In genomic region chr5:172630482-172630881, GRCh38 we compare ENCODE assay signal across 15 cellular contexts. TPM values are rescaled to one million over a fixed set of nuclear protein-coding genes. Genes with fewer than 3 reads are reported as not detected.
DNase-seq lines count a peak whose midpoint lies in the region; ATAC-seq, FAIRE-seq and TF ChIP-seq lines count a peak whose summit lies in the region.
"Had no signal": no experiment of that assay in that cellular context is flagged by ENCODE, and none has a peak within 500 bp of the region (broad histone marks: within the 10 kb centered on the region; RNA-seq: fewer than 3 reads in every experiment).

No MANE protein-coding gene starts in this region.

- H3K27me3 ChIP-seq in heart left ventricle (no peaks in the 10 kb centered on the region), K562 (ENCODE audit: control insufficient read depth in 2 of 2, insufficient read depth in 2 of 2, low read length in 2 of 2) (peaks cover 16 to 29% of the 10 kb centered on the region in 2 experiments), mesenchymal stem cell (ENCODE audit: control insufficient read depth in 1 of 2, insufficient read depth in 1 of 2, low read length in 2 of 2) (peaks cover 51 to 80% of the 10 kb centered on the region in 2 experiments)
- H3K27me3 ChIP-seq: BLaER1 treated with 17β-estradiol and CSF1 and Interleukin-3, amounts not matched to agents 10 nM and 100 nM had no signal

- no TSS peak for BruUV-seq in K562 (replicated peaks; lab: Mats Ljungman, UMichigan)

- in situ Hi-C loops in K562 (cut with MboI) = no loop called here

- no peak for TF ChIP-seq EP300 in K562 (IDR thresholded peaks at IDR 0.05; ENCODE audit: low read length)

- FAIRE-seq in K562 (lab: Jason Lieb, UNC) = no peak

- no peak overlapping the region for H3K14ac ChIP-seq in mesenchymal stem cell (ENCODE audit: low read length in 2 of 2)

- no peaks in the 10 kb centered on the region for H3K4me1 Mint-ChIP-seq in stimulated activated effector memory CD8-positive, alpha-beta T cell treated with anti-CD3 and anti-CD28 coated beads, Interleukin-12 subunit alpha, Interleukin-12 subunit beta, amount 100 ng/mL, for 72 hours
- H3K4me1 Mint-ChIP-seq: CD4-positive, CD25-positive, alpha-beta regulatory T cell had no signal

- no peak overlapping the region for H4K91ac ChIP-seq in mesenchymal stem cell (ENCODE audit: low read length)

- H3K4ac ChIP-seq in mesenchymal stem cell (ENCODE audit: low read depth in 1 of 2, low read length in 2 of 2) = no peak overlapping the region

- H2AK5ac ChIP-seq in mesenchymal stem cell (ENCODE audit: low read length, severe bottlenecking) = no peak overlapping the region

- no peak overlapping the region for H2BK15ac ChIP-seq in mesenchymal stem cell (ENCODE audit: low read depth, poor library complexity, severe bottlenecking)

- DNase-seq in cardiac septum (ENCODE audit: low spot score) (peak; percentile 73), heart left ventricle (no peak), K562 (ENCODE audit: extremely low read depth in 1 of 4, low spot score in 3 of 4) (no peak), mesenchymal stem cell (no peak), NCI-H1105 (lab: John Stamatoyannopoulos, UW) (no peak), midbrain (lab: John Stamatoyannopoulos, UW) (no peak)
- no peak for DNase-seq in stimulated activated effector memory CD8-positive, alpha-beta T cell treated with anti-CD3 and anti-CD28 coated beads, Interleukin-12 subunit alpha, Interleukin-12 subunit beta, amount 100 ng/mL, for 72 hours (ENCODE audit: low spot score in 2 of 2)
- DNase-seq: 8988T; ACHN; CD4-positive, CD25-positive, alpha-beta regulatory T cell; GF-D8; H7 had no signal

- CTCF ChIA-PET in K562 (lab: Yijun Ruan, JAX; ENCODE audit: low intra/inter-chr PET ratio) = no interaction called here

- intact Hi-C loops in cardiac septum (cut with DNase I) (no loop called here), heart left ventricle (cut with DNase I) (no loop called here), K562 (cut with micrococcal nuclease) (no loop called here)

- TF ChIP-seq RAD21 in K562 (CRISPR knock-in tag; conservative IDR thresholded peaks at IDR 0.05 in 1 of 2, IDR thresholded peaks at IDR 0.05 in 1 of 2) = no peak

- no peak overlapping the region for H2BK5ac ChIP-seq in mesenchymal stem cell (ENCODE audit: low read depth, low read length, poor library complexity, severe bottlenecking)

- no peaks in the 10 kb centered on the region for H3K36me3 Mint-ChIP-seq in stimulated activated effector memory CD8-positive, alpha-beta T cell treated with anti-CD3 and anti-CD28 coated beads, Interleukin-12 subunit alpha, Interleukin-12 subunit beta, amount 100 ng/mL, for 72 hours
- H3K36me3 Mint-ChIP-seq: CD4-positive, CD25-positive, alpha-beta regulatory T cell had no signal

- H3K4me2 ChIP-seq in K562 (ENCODE audit: insufficient read depth, low read length) (no peak overlapping the region), mesenchymal stem cell (ENCODE audit: low read length, poor library complexity, severe bottlenecking) (no peak overlapping the region)
- H3K4me2 ChIP-seq: BLaER1 treated with 17β-estradiol and CSF1 and Interleukin-3, amounts not matched to agents 10 nM and 100 nM had no signal

- H4K8ac ChIP-seq in mesenchymal stem cell (ENCODE audit: low read length) = peak overlapping the region; percentile 5

- H3K4me3 ChIP-seq in heart left ventricle = no peak overlapping the region
- H3K4me3 ChIP-seq in K562 = no peak overlapping the region
- no peak overlapping the region for H3K4me3 ChIP-seq in mesenchymal stem cell (ENCODE audit: insufficient read depth in 1 of 2, low read depth in 1 of 2, low read length in 2 of 2)
- H3K4me3 ChIP-seq: BLaER1 treated with 17β-estradiol and CSF1 and Interleukin-3, amounts not matched to agents 10 nM and 100 nM had no signal

- H3K27ac ChIP-seq in heart left ventricle = no peak overlapping the region
- H3K27ac ChIP-seq in K562 (ENCODE audit: extremely low read depth, low read depth, low read length) = no peak overlapping the region
- no peak overlapping the region for H3K27ac ChIP-seq in mesenchymal stem cell (ENCODE audit: low read length, poor library complexity, severe bottlenecking)
- H3K27ac ChIP-seq: BLaER1 treated with 17β-estradiol and CSF1 and Interleukin-3, amounts not matched to agents 10 nM and 100 nM; HL-60 had no signal

- no peaks in the 10 kb centered on the region for H3K79me2 ChIP-seq in K562 (ENCODE audit: control insufficient read depth, insufficient read depth, low read length)

- H3K9me3 Mint-ChIP-seq in stimulated activated effector memory CD8-positive, alpha-beta T cell treated with anti-CD3 and anti-CD28 coated beads, Interleukin-12 subunit alpha, Interleukin-12 subunit beta, amount 100 ng/mL, for 72 hours = no peaks in the 10 kb centered on the region

- ATAC-seq in heart left ventricle (no peak), K562 (no peak), GM21381 (IDR thresholded peaks at IDR 0.05; ENCODE audit: unreplicated experiment) (no peak)
- ATAC-seq in stimulated activated effector memory CD8-positive, alpha-beta T cell treated with anti-CD3 and anti-CD28 coated beads, Interleukin-12 subunit alpha, Interleukin-12 subunit beta, amount 100 ng/mL, for 72 hours = peak; percentile 15

- no peaks in the 10 kb centered on the region for H3K9me1 ChIP-seq in K562 (ENCODE audit: control insufficient read depth, insufficient read depth, low read length)

- POLR2A ChIA-PET in K562 (lab: Yijun Ruan, JAX) = interaction anchor here (0.6 kb wide), 1 partner anchor 291 kb away, joined by 4 read pairs; no protein-coding TSS in a partner anchor

- H2BK12ac ChIP-seq in mesenchymal stem cell (ENCODE audit: low read length in 2 of 2) = no peak overlapping the region

- peaks cover 9% of the 10 kb centered on the region; the same call in 1 of the 2 replicates for H4K20me1 ChIP-seq in K562 (replicated peaks; ENCODE audit: control insufficient read depth, insufficient read depth, low read length)
- H4K20me1 ChIP-seq: BLaER1 treated with 17β-estradiol and CSF1 and Interleukin-3, amounts not matched to agents 10 nM and 100 nM had no signal

- H3K18ac ChIP-seq in mesenchymal stem cell (ENCODE audit: low read depth in 1 of 2, low read length in 2 of 2) = no peak overlapping the region

- TF ChIP-seq POLR2A in heart left ventricle (IDR thresholded peaks at IDR 0.05) (no peak), K562 (conservative IDR thresholded peaks at IDR 0.05) (no peak)

- no peaks in the 10 kb centered on the region for H3K79me1 ChIP-seq in mesenchymal stem cell (replicated peaks; ENCODE audit: low read length, poor library complexity, severe bottlenecking)

- H3K9ac ChIP-seq in K562 (ENCODE audit: insufficient read depth in 1 of 2, low read depth in 2 of 2, low read length in 2 of 2) = no peak overlapping the region
- H3K9ac ChIP-seq in mesenchymal stem cell (ENCODE audit: low read length) = no peak overlapping the region
- H3K9ac ChIP-seq: BLaER1 treated with 17β-estradiol and CSF1 and Interleukin-3, amounts not matched to agents 10 nM and 100 nM had no signal

- 95 to 98% (median 97%) methylated on average over 6 of the region's 6 CpGs for WGBS in heart left ventricle, 4 donors
- 3% methylated on average over 6 of the region's 6 CpGs for WGBS in K562 (ENCODE audit: insufficient coverage, low coverage, missing lambda C conversion rate)
- WGBS in mesenchymal stem cell = 84% methylated on average over 6 of the region's 6 CpGs

- H2AFZ ChIP-seq in K562 (ENCODE audit: low read depth, low read length) (no peak overlapping the region), mesenchymal stem cell (ENCODE audit: low read depth, low read length) (no peak overlapping the region)

- TF ChIP-seq CTCF in heart left ventricle (IDR thresholded peaks at IDR 0.05) = no peak
- no peak for TF ChIP-seq CTCF in K562 (IDR thresholded peaks at IDR 0.05 in 2 of 3, conservative IDR thresholded peaks at IDR 0.05 in 1 of 3; ENCODE audit: insufficient read depth in 2 of 3, low read depth in 1 of 3, low read length in 3 of 3)

- H2BK120ac ChIP-seq in mesenchymal stem cell (ENCODE audit: low read depth, low read length) = no peak overlapping the region

- H3K36me3 ChIP-seq in heart left ventricle (no peaks in the 10 kb centered on the region), K562 (ENCODE audit: control insufficient read depth, insufficient read depth, low read length) (no peaks in the 10 kb centered on the region), mesenchymal stem cell (ENCODE audit: control insufficient read depth in 1 of 2, insufficient read depth in 2 of 2, low read depth in 1 of 2, low read length in 2 of 2) (no peaks in the 10 kb centered on the region)
- H3K36me3 ChIP-seq: BLaER1 treated with 17β-estradiol and CSF1 and Interleukin-3, amounts not matched to agents 10 nM and 100 nM had no signal

- no peak overlapping the region for H3K23ac ChIP-seq in mesenchymal stem cell (ENCODE audit: low read length in 2 of 2)

- no peaks in the 10 kb centered on the region for H3K9me3 ChIP-seq in heart left ventricle
- H3K9me3 ChIP-seq in K562 (replicated peaks; ENCODE audit: control insufficient read depth, insufficient read depth, low read depth, low read length) = no peaks in the 10 kb centered on the region
- no peaks in the 10 kb centered on the region for H3K9me3 ChIP-seq in mesenchymal stem cell (ENCODE audit: control insufficient read depth, low read length)
- H3K9me3 ChIP-seq: BLaER1 treated with 17β-estradiol and CSF1 and Interleukin-3, amounts not matched to agents 10 nM and 100 nM had no signal

- H3K4me1 ChIP-seq in heart left ventricle (no peaks in the 10 kb centered on the region), K562 (replicated peaks in 1 of 2; ENCODE audit: control insufficient read depth in 2 of 2, insufficient read depth in 2 of 2, low read length in 2 of 2) (no peaks in the 10 kb centered on the region), mesenchymal stem cell (ENCODE audit: control insufficient read depth, insufficient read depth, low read depth, low read length) (peaks cover 4% of the 10 kb centered on the region)

- H3K4me3 Mint-ChIP-seq in stimulated activated effector memory CD8-positive, alpha-beta T cell treated with anti-CD3 and anti-CD28 coated beads, Interleukin-12 subunit alpha, Interleukin-12 subunit beta, amount 100 ng/mL, for 72 hours = no peak overlapping the region
- H3K4me3 Mint-ChIP-seq: CD4-positive, CD25-positive, alpha-beta regulatory T cell had no signal

- no peak overlapping the region for H3K27ac Mint-ChIP-seq in stimulated activated effector memory CD8-positive, alpha-beta T cell treated with anti-CD3 and anti-CD28 coated beads, Interleukin-12 subunit alpha, Interleukin-12 subunit beta, amount 100 ng/mL, for 72 hours
- H3K27ac Mint-ChIP-seq: CD4-positive, CD25-positive, alpha-beta regulatory T cell had no signal

RNA-seq across cellular contexts. Expression of gene NEURL1B, which starts 10.6 kb away (rescaled TPM):
- total RNA-seq in cardiac septum (19.7 TPM), heart left ventricle (10 to 100 TPM; 16.1 to 47.1 (median 25.8) TPM), K562 (2014; rRNA removed) (not detected in 2 replicates), K562 (2014; rRNA removed; fragmentation: Illumina TruSeq; extraction: Trizol) (not detected in 2 replicates), K562 (2015; rRNA removed; fragmentation: Illumina TruSeq; extraction: Trizol) (not detected in 2 replicates), K562 (2021) (0.04 TPM in 2 replicates)
- polyA plus RNA-seq in heart left ventricle (10 to 100 TPM; 11.8 to 37.9 TPM), K562 (2011; rRNA removed) (not detected in 2 replicates), K562 (2014; fragmentation: Illumina TruSeq; extraction: Trizol) (not detected in 2 replicates), K562 (2014; fragmentation: Nextera tagmentation; extraction: Ambion mirVana) (not detected), K562 (2014; rRNA removed) (not detected in 2 replicates)
- not detected in 2 replicates for total RNA-seq in K562 (2011; cell fraction: chromatin; rRNA removed; ENCODE audit: low replicate concordance)
- total RNA-seq in K562 (2011; cell fraction: nucleolus; rRNA removed) = not detected in 2 replicates
- not detected in 2 replicates for total RNA-seq in K562 (2011; cell fraction: nucleoplasm; rRNA removed)
- not detected in 2 replicates for polyA plus RNA-seq in K562 (2011; cell fraction: cytosol; rRNA removed)
- polyA plus RNA-seq in K562 (2011; cell fraction: nucleus; rRNA removed) = not detected in 2 replicates
- polyA plus RNA-seq in K562 (2012) = not detected in 2 replicates
- polyA minus RNA-seq in K562 (2011; rRNA and poly(A)+ RNA removed) = not detected in 2 replicates
- not detected in 2 replicates for polyA minus RNA-seq in K562 (2011; cell fraction: cytosol; rRNA and poly(A)+ RNA removed)
- not detected in 2 replicates for polyA minus RNA-seq in K562 (2011; cell fraction: nucleus; rRNA and poly(A)+ RNA removed)
- polyA plus RNA-seq in mesenchymal stem cell (2013, experiment 1 of 2) = 2.0 TPM
- 1.8 TPM for polyA plus RNA-seq in mesenchymal stem cell (2013, experiment 2 of 2)
- polyA plus RNA-seq: CD4-positive, CD25-positive, alpha-beta regulatory T cell had no signal

Comparison
In these comparisons a context has a peak if more than half of its experiments do, and no peak if none do; other contexts are left out.
1. RNA of gene NEURL1B, which starts 10.6 kb away (total RNA-seq): 16.1 to 47.1 TPM in heart left ventricle and 19.7 TPM in cardiac septum (single experiment); 0.04 TPM in K562; every median in the first group is over 10 times any median in the second.